In the genomic region with DNA sequence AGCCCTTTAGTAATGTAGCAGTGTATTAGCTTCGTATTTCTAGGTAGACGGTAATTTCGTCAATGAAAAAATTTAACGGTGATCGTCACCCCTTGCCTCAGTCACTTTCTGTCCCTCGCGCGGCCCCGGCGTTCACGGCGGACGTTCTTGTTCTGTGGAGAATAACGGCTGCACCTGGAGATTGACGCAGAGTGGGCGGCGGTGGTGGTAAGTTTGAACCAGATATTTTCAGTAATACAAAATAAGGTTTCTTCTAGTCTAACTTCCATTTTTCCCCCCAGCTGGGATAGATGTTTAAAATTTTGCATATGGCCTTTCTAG, we compare ENCODE assay signal across 8 cellular contexts. TPM values are rescaled to one million over a fixed set of nuclear protein-coding genes. Genes with fewer than 3 reads are reported as not detected.
DNase-seq lines count a peak whose midpoint lies in the region; ATAC-seq lines count a peak whose summit lies in the region.

No MANE protein-coding gene starts in this region.

- H3K36me3 Mint-ChIP-seq in activated CD8-positive, alpha-beta memory T cell treated with anti-CD3 and anti-CD28 coated beads, Interleukin-2, amount 10 ng/mL, durations not matched to agents 7 days and 5 days: peaks cover 61% of the 10 kb centered on the region

- peak; percentile 13 for ATAC-seq in HG03432 (IDR thresholded peaks at IDR 0.05; ENCODE audit: unreplicated experiment)
- peak; percentile 9 for ATAC-seq in activated CD8-positive, alpha-beta memory T cell treated with anti-CD3 and anti-CD28 coated beads, Interleukin-2, amount 10 ng/mL, durations not matched to agents 7 days and 5 days

- no peaks in the 10 kb centered on the region for H3K27me3 Mint-ChIP-seq in activated CD8-positive, alpha-beta memory T cell treated with anti-CD3 and anti-CD28 coated beads, Interleukin-2, amount 10 ng/mL, durations not matched to agents 7 days and 5 days

- peak; percentile 57 for DNase-seq in DMS 273 (lab: John Stamatoyannopoulos, UW; ENCODE audit: unreplicated experiment)
- no peak for DNase-seq in DMS 273 treated with DMSO at 0.1 percent for 48 hours (lab: John Stamatoyannopoulos, UW)
- DNase-seq in activated CD8-positive, alpha-beta memory T cell treated with anti-CD3 and anti-CD28 coated beads, Interleukin-2, amount 10 ng/mL, durations not matched to agents 7 days and 5 days: no peak
- DNase-seq in germinal center (ENCODE audit: low spot score): peak; percentile 5
- peak in 8 of 10 donors; percentile 17 to 88 (median 33) for DNase-seq in posterior cingulate gyrus
- DNase-seq in NCI-H1694 treated with DMSO at 0.1 percent for 48 hours (lab: John Stamatoyannopoulos, UW): no peak
- no peak for DNase-seq in pons (ENCODE audit: low spot score)

- intact Hi-C loops in posterior cingulate gyrus (cut with DNase I): loop anchor here (1.0 kb wide), 1 partner anchor 50 kb away; the partner anchor contains the start of gene ZNF140

- peak overlapping the region; percentile 100 for H3K27ac Mint-ChIP-seq in activated CD8-positive, alpha-beta memory T cell treated with anti-CD3 and anti-CD28 coated beads, Interleukin-2, amount 10 ng/mL, durations not matched to agents 7 days and 5 days

- peak overlapping the region; percentile 98 for H3K4me3 Mint-ChIP-seq in activated CD8-positive, alpha-beta memory T cell treated with anti-CD3 and anti-CD28 coated beads, Interleukin-2, amount 10 ng/mL, durations not matched to agents 7 days and 5 days

- CTCF ChIA-PET in activated CD8-positive, alpha-beta memory T cell treated with anti-CD3 and anti-CD28 coated beads, Interleukin-2, amount 10 ng/mL, durations not matched to agents 7 days and 5 days (lab: Charles Lee): interaction anchor here (1.2 to 2.0 kb wide), 4 partner anchors 50 to 226 kb away, joined by 3 to 12 read pairs (median 4); partner anchors contain the start of genes ZNF140 and ZNF268

- H3K9me3 Mint-ChIP-seq in activated CD8-positive, alpha-beta memory T cell treated with anti-CD3 and anti-CD28 coated beads, Interleukin-2, amount 10 ng/mL, durations not matched to agents 7 days and 5 days (ENCODE audit: low read depth): peaks cover 34% of the 10 kb centered on the region

- H3K4me1 Mint-ChIP-seq in activated CD8-positive, alpha-beta memory T cell treated with anti-CD3 and anti-CD28 coated beads, Interleukin-2, amount 10 ng/mL, durations not matched to agents 7 days and 5 days: peaks cover 15% of the 10 kb centered on the region

RNA-seq across cellular contexts. Expression of gene ZNF10, which starts 0.3 kb away (rescaled TPM):
- total RNA-seq in activated CD8-positive, alpha-beta memory T cell treated with anti-CD3 and anti-CD28 coated beads, Interleukin-2, amount 10 ng/mL, durations not matched to agents 7 days and 5 days: 1 to 10 TPM; 7.7 to 7.9 TPM

RNA-seq across cellular contexts. Expression of gene ZNF891, which starts 0.7 kb away (rescaled TPM):
- total RNA-seq in activated CD8-positive, alpha-beta memory T cell treated with anti-CD3 and anti-CD28 coated beads, Interleukin-2, amount 10 ng/mL, durations not matched to agents 7 days and 5 days: 1 to 10 TPM; 2.0 to 2.3 TPM

RNA-seq across cellular contexts. Expression of gene ZNF140, which starts 50.0 kb away (rescaled TPM):
- total RNA-seq in activated CD8-positive, alpha-beta memory T cell treated with anti-CD3 and anti-CD28 coated beads, Interleukin-2, amount 10 ng/mL, durations not matched to agents 7 days and 5 days: 10 to 100 TPM; 11.2 to 13.6 TPM

RNA-seq across cellular contexts. Expression of gene ZNF268, which starts 50.5 kb away (rescaled TPM):
- 10 to 100 TPM; 18.6 to 19.9 TPM for total RNA-seq in activated CD8-positive, alpha-beta memory T cell treated with anti-CD3 and anti-CD28 coated beads, Interleukin-2, amount 10 ng/mL, durations not matched to agents 7 days and 5 days

Comparison
In these comparisons a context has a peak if more than half of its experiments do, and no peak if none do; other contexts are left out.
1. DNase-seq: peak in DMS 273 (single experiment), germinal center (single experiment) and posterior cingulate gyrus (8 of 10); none in DMS 273 treated with DMSO at 0.1 percent for 48 hours (single experiment), activated CD8-positive, alpha-beta memory T cell treated with anti-CD3 and anti-CD28 coated beads, Interleukin-2, amount 10 ng/mL, durations not matched to agents 7 days and 5 days (single experiment), NCI-H1694 treated with DMSO at 0.1 percent for 48 hours (single experiment) and pons (single experiment).